ENCODE assay signal across 8 cellular contexts in genomic region chr1:166884040-166884642, GRCh38. TPM values are rescaled to one million over a fixed set of nuclear protein-coding genes. Genes with fewer than 3 reads are reported as not detected.
DNase-seq lines count a peak whose midpoint lies in the region; TF ChIP-seq lines count a peak whose summit lies in the region.

No MANE protein-coding gene starts in this region.

- no peaks in the 10 kb centered on the region for H3K79me2 ChIP-seq in Loucy (ENCODE audit: insufficient read depth, low read length)

- H3K27me3 Mint-ChIP-seq in activated T-cell treated with anti-CD3 and anti-CD28 coated beads, Interleukin-2, amount 50 U/mL, for 24 hours = peaks cover 28% of the 10 kb centered on the region

- H3K4me1 ChIP-seq in Loucy (ENCODE audit: insufficient read depth, low read length, poor library complexity, severe bottlenecking) (peaks cover 17% of the 10 kb centered on the region), neuronal stem cell (ENCODE audit: control insufficient read depth in 2 of 2, insufficient read depth in 1 of 2, low read depth in 1 of 2, low read length in 2 of 2) (peaks cover 7 to 22% of the 10 kb centered on the region in 2 donors)

- no peak overlapping the region for H2AK5ac ChIP-seq in neuronal stem cell (ENCODE audit: low read depth, low read length)

- no peak for TF ChIP-seq CTCF in Loucy (conservative IDR thresholded peaks at IDR 0.05; ENCODE audit: low read length)
- TF ChIP-seq CTCF in lower leg skin (IDR thresholded peaks at IDR 0.05) = no peak

- H3F3A ChIP-seq in Loucy (ENCODE audit: low read depth) = no peaks in the 10 kb centered on the region

- no peaks in the 10 kb centered on the region for H3K36me3 Mint-ChIP-seq in activated T-cell treated with anti-CD3 and anti-CD28 coated beads, Interleukin-2, amount 50 U/mL, for 24 hours (ENCODE audit: low read depth)

- no peaks in the 10 kb centered on the region for H3K9me3 Mint-ChIP-seq in activated T-cell treated with anti-CD3 and anti-CD28 coated beads, Interleukin-2, amount 50 U/mL, for 24 hours

- H3K9ac ChIP-seq in Loucy (ENCODE audit: low read depth, low read length, poor library complexity, severe bottlenecking) (peak overlapping the region; percentile 9), neuronal stem cell (ENCODE audit: low read depth, low read length, poor library complexity) (no peak overlapping the region)

- no peak overlapping the region for H3K4ac ChIP-seq in neuronal stem cell (ENCODE audit: low read length)

- H3K4me1 Mint-ChIP-seq in activated T-cell treated with anti-CD3 and anti-CD28 coated beads, Interleukin-2, amount 50 U/mL, for 24 hours (ENCODE audit: low read depth) = peaks cover 16% of the 10 kb centered on the region

- H3K4me3 ChIP-seq in Loucy (ENCODE audit: low read length, poor library complexity, severe bottlenecking) (no peak overlapping the region), neuronal stem cell (ENCODE audit: low read length in 2 of 2) (no peak overlapping the region), lower leg skin (ENCODE audit: low read depth, poor library complexity, severe bottlenecking) (no peak overlapping the region)

- H4K8ac ChIP-seq in neuronal stem cell (ENCODE audit: low read depth, low read length) = no peak overlapping the region

- H3K9me2 ChIP-seq in Loucy (replicated peaks; ENCODE audit: low read depth, low read length) = no peaks in the 10 kb centered on the region

- H3K4me3 Mint-ChIP-seq in activated T-cell treated with anti-CD3 and anti-CD28 coated beads, Interleukin-2, amount 50 U/mL, for 24 hours = peak overlapping the region; percentile 23

- H3K79me1 ChIP-seq in neuronal stem cell (ENCODE audit: low read depth, low read length) = no peaks in the 10 kb centered on the region

- peak overlapping the region; percentile 28 for H2BK15ac ChIP-seq in neuronal stem cell (ENCODE audit: low read length)

- no peak overlapping the region for H3K27ac ChIP-seq in neuronal stem cell (replicated peaks; ENCODE audit: low read length)

- intact Hi-C loops in lower leg skin (cut with DNase I; ENCODE audit: low total_unique reads) = no loop called here

- H3K36me3 ChIP-seq in Loucy (ENCODE audit: insufficient read depth, low read length) (no peaks in the 10 kb centered on the region), neuronal stem cell (replicated peaks in 1 of 2; ENCODE audit: control insufficient read depth in 2 of 2, insufficient read depth in 2 of 2, low read length in 2 of 2) (no peaks in the 10 kb centered on the region)

- H3K9me3 ChIP-seq in Loucy (ENCODE audit: insufficient read depth, low read depth, low read length) = no peaks in the 10 kb centered on the region
- H3K9me3 ChIP-seq in neuronal stem cell (replicated peaks in 1 of 2; ENCODE audit: control insufficient read depth in 2 of 2, insufficient read depth in 1 of 2, low read depth in 1 of 2, low read length in 2 of 2) = no peaks in the 10 kb centered on the region

- no peak overlapping the region for H3K27ac Mint-ChIP-seq in activated T-cell treated with anti-CD3 and anti-CD28 coated beads, Interleukin-2, amount 50 U/mL, for 24 hours

- H3K14ac ChIP-seq in neuronal stem cell (ENCODE audit: low read length) = peak overlapping the region; percentile 26

- H3K23ac ChIP-seq in neuronal stem cell (ENCODE audit: low read depth, low read length, poor library complexity) = peak overlapping the region; percentile 16

- peak overlapping the region; percentile 50 for H3K4me2 ChIP-seq in Loucy (ENCODE audit: low read depth, low read length, poor library complexity, severe bottlenecking)
- peak overlapping the region; percentile 38 for H3K4me2 ChIP-seq in neuronal stem cell (ENCODE audit: insufficient read depth, low read length, poor library complexity, severe bottlenecking)

- DNase-seq in GM03348 (ENCODE audit: low spot score) (peak; percentile 50), globus pallidus (ENCODE audit: low spot score) (peak; percentile 38), neuronal stem cell (ENCODE audit: low spot score) (peak; percentile 56), RKO (ENCODE audit: low spot score) (no peak), NCI-H226 (no peak), lower leg skin (ENCODE audit: low spot score in 2 of 2) (no peak)
- DNase-seq in activated T-cell treated with anti-CD3 and anti-CD28 coated beads, Interleukin-2, amount 50 U/mL, for 24 hours = peak; percentile 54

- H2BK5ac ChIP-seq in neuronal stem cell (ENCODE audit: low read length) = no peak overlapping the region

- H2BK12ac ChIP-seq in neuronal stem cell (ENCODE audit: low read length) = peak overlapping the region; percentile 2

- no peak overlapping the region for H4K91ac ChIP-seq in neuronal stem cell (ENCODE audit: low read depth, low read length, poor library complexity)

- peak overlapping the region; percentile 76 for H3K18ac ChIP-seq in neuronal stem cell (ENCODE audit: low read length)

- TF ChIP-seq POLR2A in lower leg skin (IDR thresholded peaks at IDR 0.05) = no peak

- H2AFZ ChIP-seq in Loucy (ENCODE audit: low read length) = no peak overlapping the region
- H2AFZ ChIP-seq in neuronal stem cell (ENCODE audit: low read length) = no peak overlapping the region

- H4K20me1 ChIP-seq in Loucy (ENCODE audit: insufficient read depth, low read length, poor library complexity, severe bottlenecking) = no peaks in the 10 kb centered on the region

- no peak overlapping the region for H2BK120ac ChIP-seq in neuronal stem cell (ENCODE audit: low read depth, low read length)

- H3K27me3 ChIP-seq in Loucy (ENCODE audit: insufficient read depth, low read length, poor library complexity, severe bottlenecking) (no peaks in the 10 kb centered on the region), neuronal stem cell (ENCODE audit: control insufficient read depth in 3 of 3, insufficient read depth in 3 of 3, low read depth in 1 of 3, low read length in 3 of 3) (peaks cover 0 to 7% (median 0%) of the 10 kb centered on the region in 3 experiments)

- no CpG with 5 or more reads among the region's 44 CpGs for WGBS in neuronal stem cell (ENCODE audit: extremely low coverage in 2 of 2, insufficient read length in 2 of 2, insufficient replicate concordance in 1 of 2), 2 donors
- WGBS in lower leg skin, 2 donors = 14 to 22% methylated on average over 17 to 42 of the region's 44 CpGs

RNA-seq across cellular contexts. Expression of gene TADA1, which starts 8.1 kb away (rescaled TPM):
- polyA plus RNA-seq in neuronal stem cell (2013, experiment 1 of 2) = 29.5 TPM
- 29.3 TPM for polyA plus RNA-seq in neuronal stem cell (2013, experiment 2 of 2)
- total RNA-seq in lower leg skin = 10 to 100 TPM in 3 of 4 donors, 1 to 10 TPM in 1; 9.5 to 18.2 (median 15.1) TPM

RNA-seq across cellular contexts. Expression of gene POGK, which starts 44.9 kb away (rescaled TPM):
- polyA plus RNA-seq in neuronal stem cell (2013, experiment 1 of 2) = 31.1 TPM
- 31.9 TPM for polyA plus RNA-seq in neuronal stem cell (2013, experiment 2 of 2)
- total RNA-seq in lower leg skin = 10 to 100 TPM; 30.6 to 43.1 (median 34.0) TPM

Comparison
In these comparisons a context has a peak if more than half of its experiments do, and no peak if none do; other contexts are left out.
1. DNase-seq: peak in GM03348 (single experiment), activated T-cell treated with anti-CD3 and anti-CD28 coated beads, Interleukin-2, amount 50 U/mL, for 24 hours (single experiment), globus pallidus (single experiment) and neuronal stem cell (single experiment); none in RKO (single experiment), NCI-H226 (single experiment) and lower leg skin (0 of 2).